Comparison of ENCODE assay signal across 8 cellular contexts in the genomic region with DNA sequence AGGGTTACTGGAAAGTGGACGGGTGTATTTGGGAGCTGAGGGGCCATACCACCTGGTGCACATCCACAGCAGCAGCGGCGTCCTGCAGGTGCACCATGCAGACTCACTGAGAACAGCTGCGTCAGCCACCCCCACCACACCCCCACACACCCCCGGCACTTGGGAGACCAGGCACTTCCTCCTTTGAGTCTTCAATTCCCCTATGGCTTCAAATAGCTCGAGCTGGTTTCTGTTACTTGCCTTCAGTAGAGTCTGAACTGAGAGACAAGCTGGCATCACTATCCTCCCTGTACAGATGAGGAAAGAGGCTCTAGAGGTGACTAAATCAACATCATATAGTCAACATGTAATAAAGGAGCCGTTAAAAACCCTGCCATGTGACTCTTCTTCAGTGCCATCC. TPM values are rescaled to one million over a fixed set of nuclear protein-coding genes. Genes with fewer than 3 reads are reported as not detected.
DNase-seq lines count a peak whose midpoint lies in the region; ATAC-seq and TF ChIP-seq lines count a peak whose summit lies in the region.

No MANE protein-coding gene starts in this region.

- DNase-seq in Right ventricle myocardium inferior (ENCODE audit: missing footprints), result peak; percentile 78
- DNase-seq in cardiac septum (ENCODE audit: low spot score), result no peak
- DNase-seq in NCI-H2029 (lab: John Stamatoyannopoulos, UW), result peak; percentile 96
- DNase-seq in activated naive CD8-positive, alpha-beta T cell treated with anti-CD3 and anti-CD28 coated beads, Interleukin-2, amount 50 U/mL, for 24 hours, result peak; percentile 31
- DNase-seq in prostate gland (ENCODE audit: low spot score), result no peak
- DNase-seq in T1000 (lab: John Stamatoyannopoulos, UW), result no peak
- no peak for DNase-seq in GM23248

- H3K9me2 ChIP-seq in GM23248 (ENCODE audit: insufficient read depth), result no peaks in the 10 kb centered on the region

- no peak overlapping the region for H3K27ac Mint-ChIP-seq in activated naive CD8-positive, alpha-beta T cell treated with anti-CD3 and anti-CD28 coated beads, Interleukin-2, amount 50 U/mL, for 24 hours

- H3K27me3 Mint-ChIP-seq in activated naive CD8-positive, alpha-beta T cell treated with anti-CD3 and anti-CD28 coated beads, Interleukin-2, amount 50 U/mL, for 24 hours, result peaks cover 20% of the 10 kb centered on the region

- H3K9ac ChIP-seq in GM23248, result no peak overlapping the region

- no peak overlapping the region for H3K4me2 ChIP-seq in GM23248 (ENCODE audit: unreplicated experiment)

- H3K27me3 ChIP-seq in prostate gland (replicated peaks; ENCODE audit: insufficient read depth) (no peaks in the 10 kb centered on the region), GM23248 (replicated peaks; ENCODE audit: insufficient read depth) (no peaks in the 10 kb centered on the region)

- intact Hi-C loops in Right ventricle myocardium inferior (cut with DNase I) (loop anchor here (2.0 kb wide), 1 partner anchor 41 kb away; no protein-coding TSS in a partner anchor), cardiac septum (cut with DNase I) (loop anchor here (5.0 kb wide), 1 partner anchor 42 kb away; no protein-coding TSS in a partner anchor), prostate gland (cut with DNase I) (no loop called here)

- H3K36me3 Mint-ChIP-seq in activated naive CD8-positive, alpha-beta T cell treated with anti-CD3 and anti-CD28 coated beads, Interleukin-2, amount 50 U/mL, for 24 hours (ENCODE audit: low read depth), result no peaks in the 10 kb centered on the region

- in situ Hi-C loops in GM23248 (cut with MboI), result no loop called here

- H3K36me3 ChIP-seq in prostate gland (no peaks in the 10 kb centered on the region), GM23248 (ENCODE audit: low read depth) (no peaks in the 10 kb centered on the region)

- H3K4me1 Mint-ChIP-seq in activated naive CD8-positive, alpha-beta T cell treated with anti-CD3 and anti-CD28 coated beads, Interleukin-2, amount 50 U/mL, for 24 hours, result peaks cover 22% of the 10 kb centered on the region

- ATAC-seq in Right ventricle myocardium inferior (no peak), HG02970 (IDR thresholded peaks at IDR 0.05; ENCODE audit: low FRiP score, unreplicated experiment) (peak; percentile 44)
- ATAC-seq in activated naive CD8-positive, alpha-beta T cell treated with anti-CD3 and anti-CD28 coated beads, Interleukin-2, amount 50 U/mL, for 24 hours, result peak; percentile 8

- peaks cover 86% of the 10 kb centered on the region for H3K79me2 ChIP-seq in GM23248 (ENCODE audit: insufficient read depth)

- H3K4me3 ChIP-seq in prostate gland, result no peak overlapping the region
- H3K4me3 ChIP-seq in GM23248, result no peak overlapping the region

- peaks cover 37% of the 10 kb centered on the region for H3K4me1 ChIP-seq in prostate gland (replicated peaks)
- peaks cover 34% of the 10 kb centered on the region for H3K4me1 ChIP-seq in GM23248 (ENCODE audit: insufficient read depth)

- no peaks in the 10 kb centered on the region for H4K20me1 ChIP-seq in GM23248 (ENCODE audit: insufficient read depth)

- TF ChIP-seq CTCF in prostate gland (IDR thresholded peaks at IDR 0.05), result no peak

- peaks cover 33% of the 10 kb centered on the region for H3F3A ChIP-seq in GM23248 (ENCODE audit: insufficient read depth)

- H2AFZ ChIP-seq in GM23248, result no peak overlapping the region

- 47% methylated on average over 7 of the region's 7 CpGs for WGBS in prostate gland
- 72 to 75% methylated on average over 6 to 7 of the region's 7 CpGs for WGBS in GM23248 (ENCODE audit: low coverage in 1 of 2, low lambda C conversion rate in 2 of 2, missing lambda C conversion rate in 2 of 2), 2 experiments

- no peaks in the 10 kb centered on the region for H3K9me3 ChIP-seq in prostate gland
- H3K9me3 ChIP-seq in GM23248 (ENCODE audit: low read depth), result no peaks in the 10 kb centered on the region

- TF ChIP-seq POLR2A in prostate gland (IDR thresholded peaks at IDR 0.05), result no peak

- H3K9me3 Mint-ChIP-seq in activated naive CD8-positive, alpha-beta T cell treated with anti-CD3 and anti-CD28 coated beads, Interleukin-2, amount 50 U/mL, for 24 hours, result no peaks in the 10 kb centered on the region

- peak overlapping the region; percentile 19 to 51 for H3K27ac ChIP-seq in prostate gland
- no peak overlapping the region for H3K27ac ChIP-seq in GM23248

- H3K4me3 Mint-ChIP-seq in activated naive CD8-positive, alpha-beta T cell treated with anti-CD3 and anti-CD28 coated beads, Interleukin-2, amount 50 U/mL, for 24 hours, result no peak overlapping the region

RNA-seq across cellular contexts. Expression of a gene that starts 15.4 kb away (rescaled TPM):
- total RNA-seq in Right ventricle myocardium inferior (49.1 TPM), cardiac septum (46.6 TPM), prostate gland (10 to 100 TPM; 33.0 to 44.9 TPM)
- total RNA-seq in GM23248 (2014; rRNA removed; shearing (Covaris generic)), result 11.1 and 18.8 TPM in 2 replicates
- polyA plus RNA-seq in GM23248 (2016; fragmentation: Nextera tagmentation; extraction: Ambion mirVana), result 13.6 and 15.5 TPM in 2 replicates

RNA-seq across cellular contexts. Expression of a gene that starts 48.3 kb away (rescaled TPM):
- total RNA-seq in Right ventricle myocardium inferior (74.2 TPM), cardiac septum (55.3 TPM), prostate gland (10 to 100 TPM; 84.9 to 91.1 TPM)
- 45.5 and 51.9 TPM in 2 replicates for total RNA-seq in GM23248 (2014; rRNA removed; shearing (Covaris generic))
- polyA plus RNA-seq in GM23248 (2016; fragmentation: Nextera tagmentation; extraction: Ambion mirVana), result 30.5 and 32.2 TPM in 2 replicates

Comparison
In these comparisons a context has a peak if more than half of its experiments do, and no peak if none do; other contexts are left out.
1. DNase-seq: peak in Right ventricle myocardium inferior (single experiment), NCI-H2029 (single experiment) and activated naive CD8-positive, alpha-beta T cell treated with anti-CD3 and anti-CD28 coated beads, Interleukin-2, amount 50 U/mL, for 24 hours (single experiment); none in cardiac septum (single experiment), prostate gland (single experiment), T1000 (single experiment) and GM23248 (single experiment).